8 cellular contexts compared by ENCODE assay signal in the genomic region with DNA sequence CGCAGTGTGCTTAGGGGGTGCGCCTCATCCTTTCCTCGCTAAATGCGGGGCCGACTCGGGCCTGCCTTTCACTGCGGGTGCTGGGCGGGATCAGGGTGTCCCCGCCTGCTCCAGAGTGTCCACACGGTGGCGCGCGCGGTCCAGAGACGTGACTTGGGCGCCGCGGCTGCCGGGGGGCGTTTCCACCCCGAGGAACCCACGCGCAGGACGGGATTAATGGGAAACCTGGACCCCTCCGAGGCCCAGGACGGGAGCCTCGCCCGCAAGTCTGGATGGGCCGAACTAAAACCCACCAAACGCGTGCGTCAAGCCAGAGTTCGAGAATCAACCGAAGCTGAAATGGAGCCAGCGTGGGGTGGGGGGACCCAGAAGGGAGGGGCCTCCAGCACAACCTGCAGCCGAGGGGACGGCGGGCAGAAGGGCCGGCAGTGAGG.
DNase-seq lines count a peak whose midpoint lies in the region; TF ChIP-seq lines count a peak whose summit lies in the region.

No MANE protein-coding gene starts in this region.

- H3K4me1 ChIP-seq in Loucy (ENCODE audit: insufficient read depth, low read length, poor library complexity, severe bottlenecking) = peaks cover 47% of the 10 kb centered on the region
- H3K4me1 ChIP-seq in cardiac muscle cell (ENCODE audit: low read depth) = peaks cover 7% of the 10 kb centered on the region
- peaks cover 4% of the 10 kb centered on the region for H3K4me1 ChIP-seq in parathyroid adenoma
- H3K4me1 ChIP-seq in thyroid gland = peaks cover 8 to 26% of the 10 kb centered on the region in 2 donors

- H2AFZ ChIP-seq in Loucy (ENCODE audit: low read length) (peak overlapping the region; percentile 62), parathyroid adenoma (peak overlapping the region; percentile 96)

- H3K4me2 ChIP-seq in Loucy (ENCODE audit: low read depth, low read length, poor library complexity, severe bottlenecking) = peak overlapping the region; percentile 85
- peak overlapping the region; percentile 63 for H3K4me2 ChIP-seq in parathyroid adenoma (ENCODE audit: low read length)

- peak; percentile 90 for TF ChIP-seq CTCF in AG04450 (IDR thresholded peaks at IDR 0.05; ENCODE audit: low read depth, low read length)
- peak; percentile 89 for TF ChIP-seq CTCF in Loucy (conservative IDR thresholded peaks at IDR 0.05; ENCODE audit: low read length)
- TF ChIP-seq CTCF in cardiac muscle cell (IDR thresholded peaks at IDR 0.05; ENCODE audit: low read depth, low read length) = peak; percentile 84
- TF ChIP-seq CTCF in parathyroid adenoma (IDR thresholded peaks at IDR 0.05) = peak; percentile 96
- peak; percentile 79 to 93 (median 86) for TF ChIP-seq CTCF in thyroid gland (IDR thresholded peaks at IDR 0.05)

- POLR2A ChIA-PET in AG04450 (lab: Yijun Ruan, JAX) = interaction anchor here (1.3 to 2.3 kb wide), 2 partner anchors 183 to 380 kb away, joined by 6 to 19 read pairs; partner anchors contain the start of genes RAD52 and WNK1

- 0 to 1% methylated on average over 21 to 28 of the region's 39 CpGs for WGBS in thyroid gland, 2 donors

- DNase-seq in AG04450 (ENCODE audit: low read depth, low spot score) = peak; percentile 48
- DNase-seq in GM19238 (ENCODE audit: insufficient read length, low spot score) = peak; percentile 97
- DNase-seq in SW 1271 (lab: John Stamatoyannopoulos, UW) = peak; percentile 41 to 83
- DNase-seq in activated naive CD8-positive, alpha-beta T cell treated with anti-CD3 and anti-CD28 coated beads, Interleukin-2, amount 50 U/mL, for 16 hours (ENCODE audit: low read depth, low spot score) = peak; percentile 76
- peak; percentile 90 to 92 for DNase-seq in cardiac muscle cell (ENCODE audit: low read depth in 1 of 2, low spot score in 1 of 2)
- peak; percentile 77 to 82 for DNase-seq in thyroid gland

- intact Hi-C loops in thyroid gland (cut with DNase I) = loop anchor here (5.0 to 10.0 kb wide), 5 partner anchors 182 to 1015 kb away; partner anchors contain the start of gene WNK1

- H3K9me3 ChIP-seq in AG04450 (ENCODE audit: control insufficient read depth, insufficient read depth, low read length) = no peaks in the 10 kb centered on the region; the same call in 1 of the 2 replicates
- H3K9me3 ChIP-seq in Loucy (ENCODE audit: insufficient read depth, low read depth, low read length) = no peaks in the 10 kb centered on the region
- no peaks in the 10 kb centered on the region for H3K9me3 ChIP-seq in cardiac muscle cell (ENCODE audit: low read depth)
- H3K9me3 ChIP-seq in parathyroid adenoma (ENCODE audit: control insufficient read depth, low read length) = no peaks in the 10 kb centered on the region
- H3K9me3 ChIP-seq in thyroid gland = no peaks in the 10 kb centered on the region

- H3K27me3 ChIP-seq in AG04450 (ENCODE audit: control insufficient read depth, insufficient read depth, low read length) (peaks cover 11% of the 10 kb centered on the region), Loucy (ENCODE audit: insufficient read depth, low read length, poor library complexity, severe bottlenecking) (no peaks in the 10 kb centered on the region), cardiac muscle cell (no peaks in the 10 kb centered on the region), parathyroid adenoma (ENCODE audit: control insufficient read depth, insufficient read depth, low read length) (no peaks in the 10 kb centered on the region), thyroid gland (peaks cover 3% of the 10 kb centered on the region)

- peaks cover 3% of the 10 kb centered on the region; the same call in 1 of the 2 replicates for H3F3A ChIP-seq in Loucy (ENCODE audit: low read depth)

- no peak overlapping the region for H3K27ac ChIP-seq in AG04450 (ENCODE audit: low read depth, low read length)
- no peak overlapping the region for H3K27ac ChIP-seq in cardiac muscle cell
- H3K27ac ChIP-seq in parathyroid adenoma = no peak overlapping the region
- H3K27ac ChIP-seq in thyroid gland = peak overlapping the region in 2 of 3 donors; percentile 52 to 79

- H3K4me3 ChIP-seq in AG04450 (ENCODE audit: low read depth, low read length) = peak overlapping the region; percentile 69
- H3K4me3 ChIP-seq in Loucy (ENCODE audit: low read length, poor library complexity, severe bottlenecking) = peak overlapping the region; percentile 75
- peak overlapping the region; percentile 37 for H3K4me3 ChIP-seq in cardiac muscle cell
- H3K4me3 ChIP-seq in parathyroid adenoma (ENCODE audit: low read depth, low read length) = peak overlapping the region; percentile 52
- H3K4me3 ChIP-seq in thyroid gland (replicated peaks in 1 of 3) = peak overlapping the region in 1 of 3 donors; percentile 37

- no peaks in the 10 kb centered on the region for H4K20me1 ChIP-seq in Loucy (ENCODE audit: insufficient read depth, low read length, poor library complexity, severe bottlenecking)

- no peak for TF ChIP-seq POLR2A in thyroid gland (IDR thresholded peaks at IDR 0.05)

- H3K79me2 ChIP-seq in Loucy (ENCODE audit: insufficient read depth, low read length) (peaks cover 15% of the 10 kb centered on the region; the same call in 1 of the 2 replicates), parathyroid adenoma (no peaks in the 10 kb centered on the region)

- H3K9me2 ChIP-seq in Loucy (replicated peaks; ENCODE audit: low read depth, low read length) = no peaks in the 10 kb centered on the region

- CTCF ChIA-PET in AG04450 (lab: Charles Lee) = interaction anchor here (0.9 to 6.0 kb wide), 17 partner anchors 9 to 523 kb away, joined by 3 to 90 read pairs (median 4); partner anchors contain the start of genes RAD52 and WNK1

- H3K36me3 ChIP-seq in Loucy (ENCODE audit: insufficient read depth, low read length) (no peaks in the 10 kb centered on the region), cardiac muscle cell (no peaks in the 10 kb centered on the region), parathyroid adenoma (ENCODE audit: control insufficient read depth, insufficient read depth, low read length) (no peaks in the 10 kb centered on the region), thyroid gland (no peaks in the 10 kb centered on the region)

- H3K9ac ChIP-seq in Loucy (ENCODE audit: low read depth, low read length, poor library complexity, severe bottlenecking) (peak overlapping the region; percentile 58), parathyroid adenoma (peak overlapping the region; percentile 33)

Comparison
In these comparisons a context has a peak if more than half of its experiments do, and no peak if none do; other contexts are left out.
1. H3K27ac ChIP-seq: peak in thyroid gland (2 of 3); none in AG04450 (single experiment), cardiac muscle cell (single experiment) and parathyroid adenoma (single experiment).
2. Peak in every context shown above with its lines, with median percentiles within 50 percentile points of each other: DNase-seq and CTCF ChIP-seq.